Comparison of ENCODE assay signal across 1 cellular context in the genomic region with DNA sequence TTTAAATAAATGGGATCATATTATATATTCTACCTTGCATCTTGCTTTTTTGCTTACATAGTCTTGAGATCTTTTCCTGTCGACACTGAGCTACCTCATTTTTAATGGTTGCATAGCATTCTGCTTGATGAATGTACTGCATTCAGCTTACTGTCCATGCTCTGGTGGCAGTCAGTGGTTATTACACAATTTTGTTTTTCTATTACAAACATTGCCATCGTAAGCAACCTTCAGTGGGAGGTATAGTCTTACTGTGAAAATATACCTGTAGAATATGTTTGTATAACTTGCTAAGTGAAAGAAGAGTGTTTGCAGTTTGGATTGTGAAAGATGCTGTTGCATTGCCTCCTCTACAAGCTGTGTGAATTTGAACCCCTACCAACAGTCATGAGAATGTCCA.
TF ChIP-seq lines count a peak whose summit lies in the region.

No MANE protein-coding gene starts in this region.

TF ChIP-seq in GM12878, 131 proteins besides CTCF, POLR2A, EP300 and RAD21:
- TF ChIP-seq TCF7 (IDR thresholded peaks at IDR 0.05; ENCODE audit: borderline replicate concordance) (no peak), ZZZ3 (IDR thresholded peaks at IDR 0.05; ENCODE audit: control insufficient read depth, insufficient read length, low read depth) (no peak), ASH2L (IDR thresholded peaks at IDR 0.05; ENCODE audit: borderline replicate concordance, low read depth) (no peak)
- TF ChIP-seq, protein P1, sequence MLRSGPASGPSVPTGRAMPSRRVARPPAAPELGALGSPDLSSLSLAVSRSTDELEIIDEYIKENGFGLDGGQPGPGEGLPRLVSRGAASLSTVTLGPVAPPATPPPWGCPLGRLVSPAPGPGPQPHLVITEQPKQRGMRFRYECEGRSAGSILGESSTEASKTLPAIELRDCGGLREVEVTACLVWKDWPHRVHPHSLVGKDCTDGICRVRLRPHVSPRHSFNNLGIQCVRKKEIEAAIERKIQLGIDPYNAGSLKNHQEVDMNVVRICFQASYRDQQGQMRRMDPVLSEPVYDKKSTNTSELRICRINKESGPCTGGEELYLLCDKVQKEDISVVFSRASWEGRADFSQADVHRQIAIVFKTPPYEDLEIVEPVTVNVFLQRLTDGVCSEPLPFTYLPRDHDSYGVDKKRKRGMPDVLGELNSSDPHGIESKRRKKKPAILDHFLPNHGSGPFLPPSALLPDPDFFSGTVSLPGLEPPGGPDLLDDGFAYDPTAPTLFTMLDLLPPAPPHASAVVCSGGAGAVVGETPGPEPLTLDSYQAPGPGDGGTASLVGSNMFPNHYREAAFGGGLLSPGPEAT (IDR thresholded peaks at IDR 0.05; ENCODE audit: low read depth): no peak
- TF ChIP-seq, protein P2, sequence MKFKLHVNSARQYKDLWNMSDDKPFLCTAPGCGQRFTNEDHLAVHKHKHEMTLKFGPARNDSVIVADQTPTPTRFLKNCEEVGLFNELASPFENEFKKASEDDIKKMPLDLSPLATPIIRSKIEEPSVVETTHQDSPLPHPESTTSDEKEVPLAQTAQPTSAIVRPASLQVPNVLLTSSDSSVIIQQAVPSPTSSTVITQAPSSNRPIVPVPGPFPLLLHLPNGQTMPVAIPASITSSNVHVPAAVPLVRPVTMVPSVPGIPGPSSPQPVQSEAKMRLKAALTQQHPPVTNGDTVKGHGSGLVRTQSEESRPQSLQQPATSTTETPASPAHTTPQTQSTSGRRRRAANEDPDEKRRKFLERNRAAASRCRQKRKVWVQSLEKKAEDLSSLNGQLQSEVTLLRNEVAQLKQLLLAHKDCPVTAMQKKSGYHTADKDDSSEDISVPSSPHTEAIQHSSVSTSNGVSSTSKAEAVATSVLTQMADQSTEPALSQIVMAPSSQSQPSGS (IDR thresholded peaks at IDR 0.05; ENCODE audit: low read length): no peak
- TF ChIP-seq, protein P3, sequence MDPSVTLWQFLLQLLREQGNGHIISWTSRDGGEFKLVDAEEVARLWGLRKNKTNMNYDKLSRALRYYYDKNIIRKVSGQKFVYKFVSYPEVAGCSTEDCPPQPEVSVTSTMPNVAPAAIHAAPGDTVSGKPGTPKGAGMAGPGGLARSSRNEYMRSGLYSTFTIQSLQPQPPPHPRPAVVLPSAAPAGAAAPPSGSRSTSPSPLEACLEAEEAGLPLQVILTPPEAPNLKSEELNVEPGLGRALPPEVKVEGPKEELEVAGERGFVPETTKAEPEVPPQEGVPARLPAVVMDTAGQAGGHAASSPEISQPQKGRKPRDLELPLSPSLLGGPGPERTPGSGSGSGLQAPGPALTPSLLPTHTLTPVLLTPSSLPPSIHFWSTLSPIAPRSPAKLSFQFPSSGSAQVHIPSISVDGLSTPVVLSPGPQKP (IDR thresholded peaks at IDR 0.05; ENCODE audit: low read depth, low read length): no peak
- TF ChIP-seq, protein P4, sequence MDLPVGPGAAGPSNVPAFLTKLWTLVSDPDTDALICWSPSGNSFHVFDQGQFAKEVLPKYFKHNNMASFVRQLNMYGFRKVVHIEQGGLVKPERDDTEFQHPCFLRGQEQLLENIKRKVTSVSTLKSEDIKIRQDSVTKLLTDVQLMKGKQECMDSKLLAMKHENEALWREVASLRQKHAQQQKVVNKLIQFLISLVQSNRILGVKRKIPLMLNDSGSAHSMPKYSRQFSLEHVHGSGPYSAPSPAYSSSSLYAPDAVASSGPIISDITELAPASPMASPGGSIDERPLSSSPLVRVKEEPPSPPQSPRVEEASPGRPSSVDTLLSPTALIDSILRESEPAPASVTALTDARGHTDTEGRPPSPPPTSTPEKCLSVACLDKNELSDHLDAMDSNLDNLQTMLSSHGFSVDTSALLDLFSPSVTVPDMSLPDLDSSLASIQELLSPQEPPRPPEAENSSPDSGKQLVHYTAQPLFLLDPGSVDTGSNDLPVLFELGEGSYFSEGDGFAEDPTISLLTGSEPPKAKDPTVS (IDR thresholded peaks at IDR 0.05; ENCODE audit: low read depth, low read length): no peak
- TF ChIP-seq, protein P5, sequence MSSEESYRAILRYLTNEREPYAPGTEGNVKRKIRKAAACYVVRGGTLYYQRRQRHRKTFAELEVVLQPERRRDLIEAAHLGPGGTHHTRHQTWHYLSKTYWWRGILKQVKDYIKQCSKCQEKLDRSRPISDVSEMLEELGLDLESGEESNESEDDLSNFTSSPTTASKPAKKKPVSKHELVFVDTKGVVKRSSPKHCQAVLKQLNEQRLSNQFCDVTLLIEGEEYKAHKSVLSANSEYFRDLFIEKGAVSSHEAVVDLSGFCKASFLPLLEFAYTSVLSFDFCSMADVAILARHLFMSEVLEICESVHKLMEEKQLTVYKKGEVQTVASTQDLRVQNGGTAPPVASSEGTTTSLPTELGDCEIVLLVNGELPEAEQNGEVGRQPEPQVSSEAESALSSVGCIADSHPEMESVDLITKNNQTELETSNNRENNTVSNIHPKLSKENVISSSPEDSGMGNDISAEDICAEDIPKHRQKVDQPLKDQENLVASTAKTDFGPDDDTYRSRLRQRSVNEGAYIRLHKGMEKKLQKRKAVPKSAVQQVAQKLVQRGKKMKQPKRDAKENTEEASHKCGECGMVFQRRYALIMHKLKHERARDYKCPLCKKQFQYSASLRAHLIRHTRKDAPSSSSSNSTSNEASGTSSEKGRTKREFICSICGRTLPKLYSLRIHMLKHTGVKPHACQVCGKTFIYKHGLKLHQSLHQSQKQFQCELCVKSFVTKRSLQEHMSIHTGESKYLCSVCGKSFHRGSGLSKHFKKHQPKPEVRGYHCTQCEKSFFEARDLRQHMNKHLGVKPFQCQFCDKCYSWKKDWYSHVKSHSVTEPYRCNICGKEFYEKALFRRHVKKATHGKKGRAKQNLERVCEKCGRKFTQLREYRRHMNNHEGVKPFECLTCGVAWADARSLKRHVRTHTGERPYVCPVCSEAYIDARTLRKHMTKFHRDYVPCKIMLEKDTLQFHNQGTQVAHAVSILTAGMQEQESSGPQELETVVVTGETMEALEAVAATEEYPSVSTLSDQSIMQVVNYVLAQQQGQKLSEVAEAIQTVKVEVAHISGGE (CRISPR knock-in tag; IDR thresholded peaks at IDR 0.05): no peak
